19 cellular contexts compared by ENCODE assay signal in genomic region chr9:87280421-87280820, GRCh38.
A peak's percentile ranks its signal among the peaks of the same experiment; 100 is the strongest.
DNase-seq lines count a peak whose midpoint lies in the region; ATAC-seq lines count a peak whose summit lies in the region.
"Had no signal": no experiment of that assay in that cellular context is flagged by ENCODE, and none has a peak within 500 bp of the region (broad histone marks: within the 10 kb centered on the region; RNA-seq: fewer than 3 reads in every experiment).

No MANE protein-coding gene starts in this region.

- ATAC-seq in HG03139 (IDR thresholded peaks at IDR 0.05; ENCODE audit: unreplicated experiment) (no peak), HG03571 (IDR thresholded peaks at IDR 0.05; ENCODE audit: unreplicated experiment) (no peak)
- ATAC-seq: heart left ventricle; pancreas; stimulated activated memory B cell treated with anti-CD40 and anti-IgM and Interleukin-4, amounts not matched to agents 10 μg/mL and 1 μg/mL and 100 μg/mL, for 72 hours had no signal

- no peak overlapping the region for H3K4me3 ChIP-seq in skeletal muscle cell (ENCODE audit: low read depth, low read length)
- H3K4me3 ChIP-seq: heart left ventricle, pancreas, skin epidermis had no signal

- in situ Hi-C loops in KBM-7 (cut with MboI; ENCODE audit: low pct_unique_long_range_greater_than_20kb, low sequenced_read_pairs), result no loop called here

- peak; percentile 97 for DNase-seq in Daoy (ENCODE audit: low read depth)
- peak; percentile 99 for DNase-seq in amniotic epithelial cell (ENCODE audit: low read depth)
- peak; percentile 99 for DNase-seq in fibroblast of peridontal ligament (ENCODE audit: extremely low read depth)
- DNase-seq in skeletal muscle cell (ENCODE audit: low read depth), result peak; percentile 51
- DNase-seq in KBM-7, result no peak
- no peak for DNase-seq in SKM-1 (lab: John Stamatoyannopoulos, UW; ENCODE audit: unreplicated experiment)
- DNase-seq: activated naive CD4-positive, alpha-beta T cell treated with anti-CD3 and anti-CD28 coated beads, Interleukin-2, amount 50 U/mL, for 16 hours; BE2C; DMS153; heart left ventricle; KG1; NCI-H1417; NCI-H345; NK-92 treated with Interleukin-12 subunit alpha and Interleukin-12 subunit beta, amount 100 ng/mL, for 24 hours; pancreas had no signal

Comparison
In these comparisons a context has a peak if more than half of its experiments do, and no peak if none do; other contexts are left out.
1. DNase-seq: peak in Daoy (single experiment), amniotic epithelial cell (single experiment), fibroblast of peridontal ligament (single experiment) and skeletal muscle cell (single experiment); none in KBM-7 (single experiment) and SKM-1 (single experiment).